ENCODE assay signal across 1 cellular context in genomic region chr17:40443196-40443987, GRCh38.
TF ChIP-seq lines count a peak whose summit lies in the region.

IGFBP4 (plus strand) TSS chr17:40443450; CDS start chr17:40443736, 286 bp downstream.

TF ChIP-seq in HepG2, 621 proteins besides CTCF, POLR2A, EP300 and RAD21 (continued from another document and continues in another):
- TF ChIP-seq ZFP91 (CRISPR knock-in tag; IDR thresholded peaks at IDR 0.05; ENCODE audit: borderline replicate concordance) (peak; percentile 23), HCFC1 (IDR thresholded peaks at IDR 0.05; ENCODE audit: low read depth, low read length) (no peak), NPAS2 (CRISPR knock-in tag; IDR thresholded peaks at IDR 0.05; ENCODE audit: borderline replicate concordance) (no peak), SNAPC5 (CRISPR knock-in tag; IDR thresholded peaks at IDR 0.05; ENCODE audit: borderline replicate concordance) (no peak), GABPB1 (CRISPR knock-in tag; IDR thresholded peaks at IDR 0.05) (peak; percentile 73), NFYB (CRISPR knock-in tag; IDR thresholded peaks at IDR 0.05) (peak; percentile 26; the same call in 1 of the 2 replicates), ZMAT5 (CRISPR knock-in tag; IDR thresholded peaks at IDR 0.05; ENCODE audit: borderline replicate concordance, low read depth) (no peak), LBX2 (CRISPR knock-in tag; IDR thresholded peaks at IDR 0.05; ENCODE audit: borderline replicate concordance) (peak; percentile 89; the same call in 1 of the 2 replicates), SRF (IDR thresholded peaks at IDR 0.05; ENCODE audit: low read depth, low read length) (no peak), ZSCAN30 (CRISPR knock-in tag; IDR thresholded peaks at IDR 0.05) (no peak), ZC3H4 (CRISPR knock-in tag; IDR thresholded peaks at IDR 0.05; ENCODE audit: borderline replicate concordance) (no peak), ZSCAN25 (CRISPR knock-in tag; IDR thresholded peaks at IDR 0.05) (peak; percentile 60; the same call in 1 of the 2 replicates), HNF1B (CRISPR knock-in tag; IDR thresholded peaks at IDR 0.05) (0 out of 2 replicates have a peak, but pooled peaks have one; percentile 3), PRDM4 (CRISPR knock-in tag; IDR thresholded peaks at IDR 0.05; ENCODE audit: borderline replicate concordance) (no peak), ZNF572 (CRISPR knock-in tag; IDR thresholded peaks at IDR 0.05) (no peak), ZNF879 (CRISPR knock-in tag; IDR thresholded peaks at IDR 0.05) (no peak), ZNF263 (CRISPR knock-in tag; IDR thresholded peaks at IDR 0.05) (peak; percentile 43; the same call in 1 of the 2 replicates), GZF1 (CRISPR knock-in tag; IDR thresholded peaks at IDR 0.05) (0 out of 2 replicates have a peak, but pooled peaks have one; percentile 25), GTF3A (CRISPR knock-in tag; conservative IDR thresholded peaks at IDR 0.05) (no peak), ZNF207 (IDR thresholded peaks at IDR 0.05; ENCODE audit: borderline replicate concordance) (no peak), PPARG (CRISPR knock-in tag; conservative IDR thresholded peaks at IDR 0.05) (peak; percentile 30; the same call in 1 of the 2 replicates), ELK4 (CRISPR knock-in tag; IDR thresholded peaks at IDR 0.05; ENCODE audit: borderline replicate concordance) (0 out of 2 replicates have a peak, but pooled peaks have one; percentile 20), CBX5 (CRISPR knock-in tag; IDR thresholded peaks at IDR 0.05; ENCODE audit: borderline replicate concordance) (no peak; the same call in 1 of the 2 replicates), KLF16 (CRISPR knock-in tag; IDR thresholded peaks at IDR 0.05) (peak; percentile 72; a peak in 2 of 4 replicates), ZNF451 (CRISPR knock-in tag; IDR thresholded peaks at IDR 0.05) (peak; percentile 94), ZNF704 (CRISPR knock-in tag; IDR thresholded peaks at IDR 0.05; ENCODE audit: borderline replicate concordance) (0 out of 2 replicates have a peak, but pooled peaks have one; percentile 26), CCDC6 (CRISPR knock-in tag; IDR thresholded peaks at IDR 0.05) (no peak; the same call in 1 of the 2 replicates), ZFAT (CRISPR knock-in tag; conservative IDR thresholded peaks at IDR 0.05) (no peak), ZNF768 (CRISPR knock-in tag; IDR thresholded peaks at IDR 0.05) (peak; percentile 76; the same call in 1 of the 2 replicates), PBX3 (CRISPR knock-in tag; IDR thresholded peaks at IDR 0.05; ENCODE audit: borderline replicate concordance) (0 out of 2 replicates have a peak, but pooled peaks have one; percentile 58), ZBTB38 (CRISPR knock-in tag; IDR thresholded peaks at IDR 0.05) (no peak), STAG1 (CRISPR knock-in tag; IDR thresholded peaks at IDR 0.05) (peak; percentile 74), MYPOP (CRISPR knock-in tag; IDR thresholded peaks at IDR 0.05) (peak; percentile 60; the same call in 1 of the 2 replicates), ZBTB44 (CRISPR knock-in tag; IDR thresholded peaks at IDR 0.05) (no peak; the same call in 1 of the 2 replicates), ZNF563 (CRISPR knock-in tag; IDR thresholded peaks at IDR 0.05) (peak; percentile 77; the same call in 1 of the 2 replicates), PBX2 (CRISPR knock-in tag; IDR thresholded peaks at IDR 0.05) (no peak), RFXANK (CRISPR knock-in tag; IDR thresholded peaks at IDR 0.05) (no peak), ZNF574 (CRISPR knock-in tag; IDR thresholded peaks at IDR 0.05) (peak; percentile 75; the same call in 1 of the 2 replicates), SCMH1 (CRISPR knock-in tag; IDR thresholded peaks at IDR 0.05; ENCODE audit: borderline replicate concordance) (no peak), ZNF841 (CRISPR knock-in tag; IDR thresholded peaks at IDR 0.05; ENCODE audit: borderline replicate concordance) (peak; percentile 96), SPEN (CRISPR knock-in tag; IDR thresholded peaks at IDR 0.05; ENCODE audit: low read depth) (peak; percentile 81), KDM5A (IDR thresholded peaks at IDR 0.05; ENCODE audit: borderline replicate concordance, low read length) (no peak), ZNF720 (CRISPR knock-in tag; IDR thresholded peaks at IDR 0.05) (no peak)
